ENCODE assay signal across 26 cellular contexts in genomic region chr9:114701971-114702370, GRCh38. TPM values are rescaled to one million over a fixed set of nuclear protein-coding genes. Genes with fewer than 3 reads are reported as not detected.
"Had no signal": no experiment of that assay in that cellular context is flagged by ENCODE, and none has a peak within 500 bp of the region (broad histone marks: within the 10 kb centered on the region; RNA-seq: fewer than 3 reads in every experiment).

No MANE protein-coding gene starts in this region.

- H3K36me3 ChIP-seq: cardiac muscle cell, neutrophil, upper lobe of right lung had no signal

- H3K9me3 Mint-ChIP-seq: naive thymus-derived CD8-positive, alpha-beta T cell; stimulated activated memory B cell treated with anti-CD40 and anti-IgM and Interleukin-4, amounts not matched to agents 10 μg/mL and 1 μg/mL and 100 μg/mL, for 72 hours had no signal

- H3K27me3 ChIP-seq: foreskin keratinocyte, neutrophil, upper lobe of right lung had no signal

- H3K4me1 ChIP-seq: foreskin keratinocyte, parathyroid adenoma, upper lobe of right lung had no signal

- H3K27ac Mint-ChIP-seq: endodermal cell; naive thymus-derived CD8-positive, alpha-beta T cell; stimulated activated memory B cell treated with anti-CD40 and anti-IgM and Interleukin-4, amounts not matched to agents 10 μg/mL and 1 μg/mL and 100 μg/mL, for 72 hours had no signal

- DNase-seq: activated CD4-positive, alpha-beta T cell treated with anti-CD3 and anti-CD28 coated beads for 1 hour; activated CD8-positive, alpha-beta memory T cell treated with anti-CD3 and anti-CD28 coated beads for 24 hours; activated CD8-positive, alpha-beta memory T cell treated with anti-CD3 and anti-CD28 coated beads, Interleukin-2, amount 50 U/mL, for 48 hours; amygdala; endodermal cell; foreskin keratinocyte; hippocampal formation; left cardiac atrium; mesenchymal stem cell; naive thymus-derived CD8-positive, alpha-beta T cell; stimulated activated CD4-positive, alpha-beta T cell treated with anti-CD3 and anti-CD28 coated beads, Interleukin-4, amount 100 ng/mL, for 4 hours; T-helper 2 cell; upper lobe of right lung had no signal

- FAIRE-seq: islet of Langerhans had no signal

- H3K4me3 Mint-ChIP-seq: endodermal cell; naive thymus-derived CD8-positive, alpha-beta T cell; stimulated activated memory B cell treated with anti-CD40 and anti-IgM and Interleukin-4, amounts not matched to agents 10 μg/mL and 1 μg/mL and 100 μg/mL, for 72 hours had no signal

- H3K36me3 Mint-ChIP-seq: naive thymus-derived CD8-positive, alpha-beta T cell; stimulated activated memory B cell treated with anti-CD40 and anti-IgM and Interleukin-4, amounts not matched to agents 10 μg/mL and 1 μg/mL and 100 μg/mL, for 72 hours had no signal

- H3K27ac ChIP-seq: cardiac muscle cell, epithelial cell of prostate, foreskin keratinocyte, neutrophil, parathyroid adenoma, upper lobe of right lung, VCaP had no signal

- H3K9me3 ChIP-seq: neutrophil, upper lobe of right lung had no signal

- H3K27me3 Mint-ChIP-seq: naive thymus-derived CD8-positive, alpha-beta T cell had no signal

- H3K4me3 ChIP-seq: cardiac muscle cell, upper lobe of right lung had no signal

- ATAC-seq: foreskin keratinocyte; left cardiac atrium; naive thymus-derived CD8-positive, alpha-beta T cell; sciatic nerve; stimulated activated memory B cell treated with anti-CD40 and anti-IgM and Interleukin-4, amounts not matched to agents 10 μg/mL and 1 μg/mL and 100 μg/mL, for 72 hours; upper lobe of right lung had no signal

RNA-seq across cellular contexts. Expression of gene TEX48, which starts 20.0 kb away (rescaled TPM):
- total RNA-seq: cardiac muscle cell; dermis microvascular lymphatic vessel endothelial cell; endodermal cell; fibroblast of lung; foreskin keratinocyte; left cardiac atrium; lower leg skin; mucosa of gallbladder; naive thymus-derived CD8-positive, alpha-beta T cell; sciatic nerve; upper lobe of right lung had no signal
- polyA plus RNA-seq: cardiac muscle cell; fibroblast of lung; naive thymus-derived CD8-positive, alpha-beta T cell had no signal

RNA-seq across cellular contexts. Expression of gene TEX53, which starts 44.4 kb away (rescaled TPM):
- total RNA-seq: cardiac muscle cell; dermis microvascular lymphatic vessel endothelial cell; endodermal cell; fibroblast of lung; foreskin keratinocyte; left cardiac atrium; lower leg skin; mucosa of gallbladder; naive thymus-derived CD8-positive, alpha-beta T cell; sciatic nerve; upper lobe of right lung had no signal
- polyA plus RNA-seq: cardiac muscle cell; fibroblast of lung; foreskin keratinocyte; naive thymus-derived CD8-positive, alpha-beta T cell; thymus had no signal
